15 cellular contexts compared by ENCODE assay signal in the genomic region with DNA sequence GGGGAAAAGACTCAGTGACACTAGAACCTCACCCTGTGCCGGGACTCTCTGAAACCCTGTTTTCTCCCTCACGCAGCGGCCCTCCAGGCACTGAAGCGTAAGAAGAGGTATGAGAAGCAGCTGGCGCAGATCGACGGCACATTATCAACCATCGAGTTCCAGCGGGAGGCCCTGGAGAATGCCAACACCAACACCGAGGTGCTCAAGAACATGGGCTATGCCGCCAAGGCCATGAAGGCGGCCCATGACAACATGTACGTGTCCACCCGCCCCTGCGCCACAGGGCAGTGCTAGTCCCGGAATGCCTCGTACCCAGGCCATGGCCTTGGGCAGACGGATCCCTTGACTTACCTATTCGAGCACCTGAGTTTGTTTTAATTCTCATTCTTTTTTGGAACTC. TPM values are rescaled to one million over a fixed set of nuclear protein-coding genes. Genes with fewer than 3 reads are reported as not detected.
A peak's percentile ranks its signal among the peaks of the same experiment; 100 is the strongest.
DNase-seq lines count a peak whose midpoint lies in the region; ATAC-seq and TF ChIP-seq lines count a peak whose summit lies in the region.
"Had no signal": no experiment of that assay in that cellular context is flagged by ENCODE, and none has a peak within 500 bp of the region (broad histone marks: within the 10 kb centered on the region; RNA-seq: fewer than 3 reads in every experiment).

No MANE protein-coding gene starts in this region.

- H3K27ac ChIP-seq in thyroid gland = peak overlapping the region; percentile 26 to 51 (median 40)
- H3K27ac ChIP-seq: 22Rv1 had no signal

- DNase-seq in T-helper 1 cell (no peak), T-helper 17 cell (no peak), mesothelial cell of epicardium (ENCODE audit: low spot score in 2 of 2, unreplicated experiment in 2 of 2) (no peak), thyroid gland (peak; percentile 82), CD14-positive monocyte (ENCODE audit: low spot score) (no peak), DMS153 (lab: John Stamatoyannopoulos, UW) (no peak), NCI-H1105 treated with DMSO at 0.1 percent for 48 hours (lab: John Stamatoyannopoulos, UW) (no peak)
- DNase-seq: COR-L47, DND-41, GDM1, H9 had no signal

- 53 to 58% methylated on average over 19 of the region's 19 CpGs for WGBS in thyroid gland, 2 donors

- ATAC-seq in T-helper 17 cell = no peak
- ATAC-seq: GM23338 had no signal

- H3K36me3 ChIP-seq in thyroid gland = peaks cover 19 to 21% of the 10 kb centered on the region in 2 donors

- H3K9me3 ChIP-seq in T-helper 17 cell (ENCODE audit: control insufficient read depth, low read length, poor library complexity, severe bottlenecking) = no peaks in the 10 kb centered on the region
- H3K9me3 ChIP-seq in thyroid gland = no peaks in the 10 kb centered on the region

- peak overlapping the region; percentile 6 for H3K27ac Mint-ChIP-seq in T-helper 1 cell treated with Interleukin-12 subunit alpha and Interleukin-12 subunit beta and Interleukin-4 antibody, amounts not matched to agents 30 μg/mL and 1 μg/mL, for 36 hours
- H3K27ac Mint-ChIP-seq in T-helper 17 cell (peak overlapping the region; percentile 85), mesothelial cell of epicardium (peak overlapping the region; percentile 7), CD14-positive monocyte (peak overlapping the region in 2 of 7 donors; percentile 47 to 53)
- H3K27ac Mint-ChIP-seq: H9 had no signal

- intact Hi-C loops in thyroid gland (cut with DNase I) (no loop called here), CD14-positive monocyte (cut with micrococcal nuclease) (no loop called here)

- no peak overlapping the region for H3K4me3 Mint-ChIP-seq in T-helper 1 cell treated with Interleukin-12 subunit alpha and Interleukin-12 subunit beta and Interleukin-4 antibody, amounts not matched to agents 30 μg/mL and 1 μg/mL, for 36 hours
- H3K4me3 Mint-ChIP-seq in T-helper 17 cell (no peak overlapping the region), mesothelial cell of epicardium (no peak overlapping the region), CD14-positive monocyte (no peak overlapping the region)
- H3K4me3 Mint-ChIP-seq: GM23338, H9, IgD-negative memory B cell had no signal

- no peaks in the 10 kb centered on the region for H3K27me3 ChIP-seq in thyroid gland

- no peak overlapping the region for H3K4me3 ChIP-seq in thyroid gland (replicated peaks in 1 of 3)
- H3K4me3 ChIP-seq: GM23338 had no signal

- H3K9me3 Mint-ChIP-seq in T-helper 1 cell treated with Interleukin-12 subunit alpha and Interleukin-12 subunit beta and Interleukin-4 antibody, amounts not matched to agents 30 μg/mL and 1 μg/mL, for 36 hours = no peaks in the 10 kb centered on the region
- H3K9me3 Mint-ChIP-seq in mesothelial cell of epicardium (no peaks in the 10 kb centered on the region), CD14-positive monocyte (no peaks in the 10 kb centered on the region)
- H3K9me3 Mint-ChIP-seq: GM23338, H9, IgD-negative memory B cell had no signal

- peak in 1 of 2 donors; percentile 17 for TF ChIP-seq POLR2A in thyroid gland (IDR thresholded peaks at IDR 0.05)

- TF ChIP-seq CTCF in mesothelial cell of epicardium (IDR thresholded peaks at IDR 0.05; ENCODE audit: unreplicated experiment) (no peak), thyroid gland (IDR thresholded peaks at IDR 0.05) (no peak), CD14-positive monocyte (IDR thresholded peaks at IDR 0.05) (no peak)

- H3K36me3 Mint-ChIP-seq in T-helper 1 cell treated with Interleukin-12 subunit alpha and Interleukin-12 subunit beta and Interleukin-4 antibody, amounts not matched to agents 30 μg/mL and 1 μg/mL, for 36 hours (ENCODE audit: low read depth) = peaks cover 48% of the 10 kb centered on the region
- H3K36me3 Mint-ChIP-seq in T-helper 17 cell (ENCODE audit: low read depth) (peaks cover 2% of the 10 kb centered on the region), mesothelial cell of epicardium (peaks cover 29% of the 10 kb centered on the region), CD14-positive monocyte (peaks cover 58 to 81% of the 10 kb centered on the region in 2 donors)

- H3K27me3 Mint-ChIP-seq in T-helper 1 cell treated with Interleukin-12 subunit alpha and Interleukin-12 subunit beta and Interleukin-4 antibody, amounts not matched to agents 30 μg/mL and 1 μg/mL, for 36 hours (ENCODE audit: low read depth) = no peaks in the 10 kb centered on the region
- no peaks in the 10 kb centered on the region for H3K27me3 Mint-ChIP-seq in T-helper 17 cell
- no peaks in the 10 kb centered on the region for H3K27me3 Mint-ChIP-seq in mesothelial cell of epicardium (ENCODE audit: low read depth)
- H3K27me3 Mint-ChIP-seq in CD14-positive monocyte (ENCODE audit: low read depth in 3 of 3) = peaks cover 0 to 2% (median 0%) of the 10 kb centered on the region in 3 donors
- H3K27me3 Mint-ChIP-seq: IgD-negative memory B cell had no signal

- peaks cover 18 to 47% of the 10 kb centered on the region in 2 donors for H3K4me1 ChIP-seq in thyroid gland

- peaks cover 68% of the 10 kb centered on the region for H3K4me1 Mint-ChIP-seq in T-helper 1 cell treated with Interleukin-12 subunit alpha and Interleukin-12 subunit beta and Interleukin-4 antibody, amounts not matched to agents 30 μg/mL and 1 μg/mL, for 36 hours (ENCODE audit: low read depth)
- H3K4me1 Mint-ChIP-seq in T-helper 17 cell = peaks cover 48% of the 10 kb centered on the region
- peaks cover 23% of the 10 kb centered on the region for H3K4me1 Mint-ChIP-seq in mesothelial cell of epicardium
- H3K4me1 Mint-ChIP-seq in CD14-positive monocyte = peaks cover 44% of the 10 kb centered on the region

RNA-seq across cellular contexts. Expression of gene CHMP4B, which starts 37.2 kb away (rescaled TPM):
- total RNA-seq in T-helper 17 cell (10 to 100 TPM; 48.6 to 50.6 TPM), mesothelial cell of epicardium (76.9 to 79.4 TPM (median 77.7 TPM) in 3 replicates), thyroid gland (10 to 100 TPM; 70.3 to 93.5 (median 85.7) TPM)
- polyA plus RNA-seq in CD14-positive monocyte = 10 to 100 TPM in 1 of 2 donors, 1 to 10 TPM in 1; 7.1 to 10.0 TPM

Comparison
In these comparisons a context has a peak if more than half of its experiments do, and no peak if none do; other contexts are left out.
1. DNase-seq: peak in thyroid gland (2 of 2); none in T-helper 1 cell (0 of 5), T-helper 17 cell (0 of 3), mesothelial cell of epicardium (0 of 2), CD14-positive monocyte (single experiment), DMS153 (single experiment) and NCI-H1105 treated with DMSO at 0.1 percent for 48 hours (single experiment).